8 cellular contexts compared by ENCODE assay signal in genomic region chr20:34364013-34364382, GRCh38. TPM values are rescaled to one million over a fixed set of nuclear protein-coding genes. Genes with fewer than 3 reads are reported as not detected.
DNase-seq lines count a peak whose midpoint lies in the region; ATAC-seq and TF ChIP-seq lines count a peak whose summit lies in the region.

No MANE protein-coding gene starts in this region.

- peaks cover 0 to 4% of the 10 kb centered on the region in 2 donors for H3K9me3 Mint-ChIP-seq in stimulated activated naive CD8-positive, alpha-beta T cell treated with anti-CD3 and anti-CD28 coated beads, Interleukin-15, amount 100 ng/mL, for 72 hours

- H3K4me1 ChIP-seq in BE2C: peaks cover 5% of the 10 kb centered on the region

- peaks cover 53% of the 10 kb centered on the region for H3K4me1 Mint-ChIP-seq in stimulated activated naive CD8-positive, alpha-beta T cell treated with anti-CD3 and anti-CD28 coated beads, Interleukin-15, amount 100 ng/mL, for 72 hours

- DNase-seq in BE2C (no peak), KBM-7 (peak; percentile 21), amniotic stem cell (lab: John Stamatoyannopoulos, UW) (peak; percentile 47), inferior parietal cortex (ENCODE audit: extremely low spot score) (peak; percentile 27), cerebellar cortex (ENCODE audit: low spot score) (no peak)
- DNase-seq in stimulated activated naive CD8-positive, alpha-beta T cell treated with anti-CD3 and anti-CD28 coated beads, Interleukin-15, amount 100 ng/mL, for 72 hours: peak in 1 of 2 donors; percentile 22

- no peak for ATAC-seq in stimulated activated naive CD8-positive, alpha-beta T cell treated with anti-CD3 and anti-CD28 coated beads, Interleukin-15, amount 100 ng/mL, for 72 hours
- no peak for ATAC-seq in GM18505 (IDR thresholded peaks at IDR 0.05; ENCODE audit: unreplicated experiment)
- no peak for ATAC-seq in HG03159 (IDR thresholded peaks at IDR 0.05; ENCODE audit: unreplicated experiment)

- peak overlapping the region; percentile 98 for H3K4me3 ChIP-seq in BE2C (ENCODE audit: low read depth, low read length)

- peaks cover 23% of the 10 kb centered on the region for H3K36me3 ChIP-seq in BE2C

- H3K27me3 Mint-ChIP-seq in stimulated activated naive CD8-positive, alpha-beta T cell treated with anti-CD3 and anti-CD28 coated beads, Interleukin-15, amount 100 ng/mL, for 72 hours: no peaks in the 10 kb centered on the region

- peak overlapping the region; percentile 86 to 93 for H3K4me3 Mint-ChIP-seq in stimulated activated naive CD8-positive, alpha-beta T cell treated with anti-CD3 and anti-CD28 coated beads, Interleukin-15, amount 100 ng/mL, for 72 hours

- in situ Hi-C loops in KBM-7 (cut with MboI; ENCODE audit: low pct_unique_long_range_greater_than_20kb, low sequenced_read_pairs): no loop called here

- TF ChIP-seq CTCF in BE2C (IDR thresholded peaks at IDR 0.05; ENCODE audit: low read depth, low read length): no peak

- H3K27me3 ChIP-seq in BE2C: no peaks in the 10 kb centered on the region

- no peak for TF ChIP-seq POLR2A in GM18505 (IDR thresholded peaks at IDR 0.05; ENCODE audit: borderline replicate concordance, extremely low read depth, insufficient read depth, insufficient read length)

- no peaks in the 10 kb centered on the region for H3K9me3 ChIP-seq in BE2C

- peak overlapping the region; percentile 94 to 97 for H3K27ac Mint-ChIP-seq in stimulated activated naive CD8-positive, alpha-beta T cell treated with anti-CD3 and anti-CD28 coated beads, Interleukin-15, amount 100 ng/mL, for 72 hours

RNA-seq across cellular contexts. Expression of gene ITCH, which starts 0.9 kb away (rescaled TPM):
- 17.6 TPM for polyA plus RNA-seq in BE2C (2012; ENCODE audit: insufficient read depth, insufficient read length, low read depth)

Comparison
In these comparisons a context has a peak if more than half of its experiments do, and no peak if none do; other contexts are left out.
1. DNase-seq: peak in KBM-7 (single experiment), amniotic stem cell (single experiment) and inferior parietal cortex (single experiment); none in BE2C (single experiment) and cerebellar cortex (single experiment).